ENCODE assay signal across 10 cellular contexts in the genomic region with DNA sequence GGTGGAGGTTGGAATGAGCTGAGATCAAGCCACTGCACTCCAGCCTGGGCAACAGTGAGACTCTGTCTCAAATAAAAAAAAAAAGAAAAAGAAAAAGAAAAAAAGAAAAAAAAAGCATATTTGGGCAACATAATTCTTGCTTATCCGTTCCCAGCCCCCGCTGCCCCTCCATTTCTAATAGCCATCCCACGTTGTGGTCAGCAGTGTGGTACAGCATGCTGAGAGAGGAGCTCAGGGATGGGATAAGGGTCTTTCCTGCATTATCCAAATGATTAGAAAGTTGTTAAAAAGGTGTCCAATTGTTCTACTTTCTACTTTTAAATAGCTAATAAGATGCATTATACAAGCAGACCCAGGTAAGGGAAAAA.
A peak's percentile ranks its signal among the peaks of the same experiment; 100 is the strongest.
DNase-seq lines count a peak whose midpoint lies in the region; ATAC-seq, FAIRE-seq and TF ChIP-seq lines count a peak whose summit lies in the region.
"Had no signal": no experiment of that assay in that cellular context is flagged by ENCODE, and none has a peak within 500 bp of the region (broad histone marks: within the 10 kb centered on the region; RNA-seq: fewer than 3 reads in every experiment).

No MANE protein-coding gene starts in this region.

- TF ChIP-seq RAD21 in A549 (conservative IDR thresholded peaks at IDR 0.05 in 1 of 2, IDR thresholded peaks at IDR 0.05 in 1 of 2), result no peak

- H3K4me3 Mint-ChIP-seq in activated T-helper 1 cell treated with anti-CD3 and anti-CD28 coated beads, Interleukin-12 subunit alpha, Interleukin-12 subunit beta, Interleukin-2, Interleukin-4 antibody, amounts not matched to agents 30 ng/mL and 10 ng/mL and 1 ng/mL, durations not matched to agents 14 hours and 24 hours and 36 hours, result peak overlapping the region; percentile 81
- H3K4me3 Mint-ChIP-seq in HFFc6, result no peak overlapping the region

- no peak overlapping the region for H3K27ac ChIP-seq in A549
- H3K27ac ChIP-seq in lower lobe of right lung, result no peak overlapping the region
- H3K27ac ChIP-seq: esophagus muscularis mucosa had no signal

- H3K36me3 ChIP-seq in lower lobe of right lung, result no peaks in the 10 kb centered on the region
- H3K36me3 ChIP-seq: esophagus muscularis mucosa had no signal

- 52% methylated on average over 3 of the region's 3 CpGs for WGBS in A549 (ENCODE audit: missing lambda C conversion rate)

- TF ChIP-seq CTCF in A549 (IDR thresholded peaks at IDR 0.05), result no peak
- TF ChIP-seq CTCF in lower lobe of right lung (IDR thresholded peaks at IDR 0.05), result no peak
- no peak for TF ChIP-seq CTCF in HFFc6 (IDR thresholded peaks at IDR 0.05)

- no peaks in the 10 kb centered on the region for H3K36me3 Mint-ChIP-seq in activated T-helper 1 cell treated with anti-CD3 and anti-CD28 coated beads, Interleukin-12 subunit alpha, Interleukin-12 subunit beta, Interleukin-2, Interleukin-4 antibody, amounts not matched to agents 30 ng/mL and 10 ng/mL and 1 ng/mL, durations not matched to agents 14 hours and 24 hours and 36 hours (ENCODE audit: low read depth)
- H3K36me3 Mint-ChIP-seq in HFFc6 (ENCODE audit: low read depth), result no peaks in the 10 kb centered on the region

- H3K27me3 ChIP-seq in lower lobe of right lung (ENCODE audit: low read depth), result peaks cover 37% of the 10 kb centered on the region

- no peak for DNase-seq in A549 (ENCODE audit: low read depth in 1 of 2, low spot score in 1 of 2)
- DNase-seq in activated T-helper 1 cell treated with anti-CD3 and anti-CD28 coated beads, Interleukin-12 subunit alpha, Interleukin-12 subunit beta, Interleukin-2, Interleukin-4 antibody, amounts not matched to agents 30 ng/mL and 10 ng/mL and 1 ng/mL, durations not matched to agents 14 hours and 24 hours and 36 hours (ENCODE audit: low spot score), result no peak
- DNase-seq in lower lobe of right lung, result peak; percentile 4
- DNase-seq in HFFc6, result no peak
- DNase-seq in DMS53 treated with DMSO at 0.1 percent for 48 hours (lab: John Stamatoyannopoulos, UW; ENCODE audit: unreplicated experiment), result no peak
- DNase-seq in GM19239 (ENCODE audit: insufficient read length, low spot score), result no peak

- FAIRE-seq in A549 (lab: Jason Lieb, UNC) (no peak), GM19239 (lab: Jason Lieb, UNC) (no peak)
- FAIRE-seq: GM12892 had no signal

- peaks cover 31% of the 10 kb centered on the region for H3K27me3 Mint-ChIP-seq in activated T-helper 1 cell treated with anti-CD3 and anti-CD28 coated beads, Interleukin-12 subunit alpha, Interleukin-12 subunit beta, Interleukin-2, Interleukin-4 antibody, amounts not matched to agents 30 ng/mL and 10 ng/mL and 1 ng/mL, durations not matched to agents 14 hours and 24 hours and 36 hours (ENCODE audit: insufficient read depth)
- peaks cover 6% of the 10 kb centered on the region; the same call in 1 of the 2 replicates for H3K27me3 Mint-ChIP-seq in HFFc6 (ENCODE audit: insufficient read depth)

- H3K4me1 Mint-ChIP-seq in activated T-helper 1 cell treated with anti-CD3 and anti-CD28 coated beads, Interleukin-12 subunit alpha, Interleukin-12 subunit beta, Interleukin-2, Interleukin-4 antibody, amounts not matched to agents 30 ng/mL and 10 ng/mL and 1 ng/mL, durations not matched to agents 14 hours and 24 hours and 36 hours (ENCODE audit: low read depth), result peaks cover 5% of the 10 kb centered on the region
- H3K4me1 Mint-ChIP-seq in HFFc6 (ENCODE audit: low read depth), result no peaks in the 10 kb centered on the region

- intact Hi-C loops in activated T-helper 1 cell treated with anti-CD3 and anti-CD28 coated beads, Interleukin-12 subunit alpha, Interleukin-12 subunit beta, Interleukin-2, Interleukin-4 antibody, amounts not matched to agents 30 ng/mL and 10 ng/mL and 1 ng/mL, durations not matched to agents 14 hours and 24 hours and 36 hours (cut with micrococcal nuclease), result no loop called here
- intact Hi-C loops in lower lobe of right lung (cut with DNase I), result no loop called here

- TF ChIP-seq POLR2A in A549 (IDR thresholded peaks at IDR 0.05; ENCODE audit: low read length), result no peak

- H3K9me3 Mint-ChIP-seq in activated T-helper 1 cell treated with anti-CD3 and anti-CD28 coated beads, Interleukin-12 subunit alpha, Interleukin-12 subunit beta, Interleukin-2, Interleukin-4 antibody, amounts not matched to agents 30 ng/mL and 10 ng/mL and 1 ng/mL, durations not matched to agents 14 hours and 24 hours and 36 hours, result no peaks in the 10 kb centered on the region
- no peaks in the 10 kb centered on the region for H3K9me3 Mint-ChIP-seq in HFFc6

- H3K4me1 ChIP-seq in A549 (peaks cover 5% of the 10 kb centered on the region; the same call in 1 of the 3 replicates), lower lobe of right lung (peaks cover 7% of the 10 kb centered on the region)

- H3K9me3 ChIP-seq in A549 (no peaks in the 10 kb centered on the region), lower lobe of right lung (no peaks in the 10 kb centered on the region)
- H3K9me3 ChIP-seq: esophagus muscularis mucosa had no signal

- CTCF ChIA-PET in A549 (lab: Yijun Ruan, JAX), result no interaction called here

- peak overlapping the region; percentile 84 for H3K4me2 ChIP-seq in A549

- no peak for TF ChIP-seq EP300 in A549 (IDR thresholded peaks at IDR 0.05)

- peak; percentile 4 to 11; a peak in 3 of 6 replicates for ATAC-seq in A549
- peak; percentile 1 for ATAC-seq in GM19397 (IDR thresholded peaks at IDR 0.05; ENCODE audit: unreplicated experiment)
- ATAC-seq in lower lobe of right lung, result no peak
- ATAC-seq in HG03139 (IDR thresholded peaks at IDR 0.05; ENCODE audit: unreplicated experiment), result no peak

- peak overlapping the region; percentile 79 for H3K4me3 ChIP-seq in A549
- no peak overlapping the region for H3K4me3 ChIP-seq in lower lobe of right lung

- H3K27ac Mint-ChIP-seq in activated T-helper 1 cell treated with anti-CD3 and anti-CD28 coated beads, Interleukin-12 subunit alpha, Interleukin-12 subunit beta, Interleukin-2, Interleukin-4 antibody, amounts not matched to agents 30 ng/mL and 10 ng/mL and 1 ng/mL, durations not matched to agents 14 hours and 24 hours and 36 hours, result no peak overlapping the region
- H3K27ac Mint-ChIP-seq in HFFc6, result no peak overlapping the region

- POLR2A ChIA-PET in A549 (lab: Yijun Ruan, JAX), result no interaction called here

TF ChIP-seq in A549, 52 proteins besides CTCF, POLR2A, EP300 and RAD21:
- TF ChIP-seq HOXA7 (CRISPR knock-in tag; IDR thresholded peaks at IDR 0.05), result no peak
- TF ChIP-seq MYC (IDR thresholded peaks at IDR 0.05; ENCODE audit: borderline replicate concordance, low read length), result no peak
- no peak for TF ChIP-seq HEYL (CRISPR knock-in tag; IDR thresholded peaks at IDR 0.05)
- TF ChIP-seq RNF2 (IDR thresholded peaks at IDR 0.05; ENCODE audit: borderline replicate concordance, low read depth), result no peak
- no peak for TF ChIP-seq FOXS1 (CRISPR knock-in tag; IDR thresholded peaks at IDR 0.05)
TF ChIP-seq in A549: peak in this region for 0.

Comparison
In these comparisons a context has a peak if more than half of its experiments do, and no peak if none do; other contexts are left out.
1. ATAC-seq: peak in A549 (2 of 2) and GM19397 (single experiment); none in lower lobe of right lung (0 of 2) and HG03139 (single experiment).